In the genomic region with DNA sequence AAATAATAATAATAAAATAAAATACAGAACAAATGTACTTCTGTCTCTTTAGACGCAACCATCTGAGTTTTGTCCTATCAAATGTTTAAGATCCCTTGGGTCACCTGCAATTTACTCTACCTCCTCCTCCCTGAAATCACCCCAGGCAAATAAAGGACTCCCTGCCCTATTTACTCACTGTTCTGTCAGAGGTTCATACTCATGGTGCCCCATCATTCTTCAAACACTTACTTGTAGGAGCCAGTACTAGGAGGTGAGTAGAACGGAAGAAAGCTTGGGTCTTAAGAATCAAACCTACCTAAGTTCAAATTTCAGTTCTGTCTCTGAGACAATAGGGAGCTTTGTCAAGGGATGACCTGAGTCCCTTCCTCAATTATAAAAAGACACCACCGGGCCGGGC, we compare ENCODE assay signal across 1 cellular context.
TF ChIP-seq lines count a peak whose summit lies in the region.

No MANE protein-coding gene starts in this region.

TF ChIP-seq in HepG2, 621 proteins besides CTCF, POLR2A, EP300 and RAD21:
- TF ChIP-seq PHF21A (CRISPR knock-in tag; IDR thresholded peaks at IDR 0.05) (no peak), GTF3A (CRISPR knock-in tag; conservative IDR thresholded peaks at IDR 0.05) (no peak), PHF5A (CRISPR knock-in tag; IDR thresholded peaks at IDR 0.05; ENCODE audit: low read depth, unreplicated experiment) (no peak), ZNF737 (CRISPR knock-in tag; IDR thresholded peaks at IDR 0.05; ENCODE audit: borderline replicate concordance) (no peak), SSRP1 (CRISPR knock-in tag; IDR thresholded peaks at IDR 0.05) (no peak), SP140L (CRISPR knock-in tag; IDR thresholded peaks at IDR 0.05; ENCODE audit: borderline replicate concordance) (no peak), AHR (CRISPR knock-in tag; IDR thresholded peaks at IDR 0.05) (no peak), SIX4 (CRISPR knock-in tag; IDR thresholded peaks at IDR 0.05) (no peak), CBX5 (CRISPR knock-in tag; IDR thresholded peaks at IDR 0.05; ENCODE audit: borderline replicate concordance) (no peak), ZNF605 (CRISPR knock-in tag; IDR thresholded peaks at IDR 0.05) (no peak), ZZZ3 (CRISPR knock-in tag; IDR thresholded peaks at IDR 0.05; ENCODE audit: borderline replicate concordance) (no peak), ZNF589 (CRISPR knock-in tag; conservative IDR thresholded peaks at IDR 0.05) (no peak), RXRA (CRISPR knock-in tag; IDR thresholded peaks at IDR 0.05) (no peak), ZNF432 (CRISPR knock-in tag; IDR thresholded peaks at IDR 0.05; ENCODE audit: borderline replicate concordance) (no peak)
- TF ChIP-seq, protein P1, sequence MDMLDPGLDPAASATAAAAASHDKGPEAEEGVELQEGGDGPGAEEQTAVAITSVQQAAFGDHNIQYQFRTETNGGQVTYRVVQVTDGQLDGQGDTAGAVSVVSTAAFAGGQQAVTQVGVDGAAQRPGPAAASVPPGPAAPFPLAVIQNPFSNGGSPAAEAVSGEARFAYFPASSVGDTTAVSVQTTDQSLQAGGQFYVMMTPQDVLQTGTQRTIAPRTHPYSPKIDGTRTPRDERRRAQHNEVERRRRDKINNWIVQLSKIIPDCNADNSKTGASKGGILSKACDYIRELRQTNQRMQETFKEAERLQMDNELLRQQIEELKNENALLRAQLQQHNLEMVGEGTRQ (IDR thresholded peaks at IDR 0.05; ENCODE audit: low read depth, low read length): no peak
- TF ChIP-seq, protein P1 (CRISPR knock-in tag; IDR thresholded peaks at IDR 0.05; ENCODE audit: borderline replicate concordance): no peak
- TF ChIP-seq, protein P2, sequence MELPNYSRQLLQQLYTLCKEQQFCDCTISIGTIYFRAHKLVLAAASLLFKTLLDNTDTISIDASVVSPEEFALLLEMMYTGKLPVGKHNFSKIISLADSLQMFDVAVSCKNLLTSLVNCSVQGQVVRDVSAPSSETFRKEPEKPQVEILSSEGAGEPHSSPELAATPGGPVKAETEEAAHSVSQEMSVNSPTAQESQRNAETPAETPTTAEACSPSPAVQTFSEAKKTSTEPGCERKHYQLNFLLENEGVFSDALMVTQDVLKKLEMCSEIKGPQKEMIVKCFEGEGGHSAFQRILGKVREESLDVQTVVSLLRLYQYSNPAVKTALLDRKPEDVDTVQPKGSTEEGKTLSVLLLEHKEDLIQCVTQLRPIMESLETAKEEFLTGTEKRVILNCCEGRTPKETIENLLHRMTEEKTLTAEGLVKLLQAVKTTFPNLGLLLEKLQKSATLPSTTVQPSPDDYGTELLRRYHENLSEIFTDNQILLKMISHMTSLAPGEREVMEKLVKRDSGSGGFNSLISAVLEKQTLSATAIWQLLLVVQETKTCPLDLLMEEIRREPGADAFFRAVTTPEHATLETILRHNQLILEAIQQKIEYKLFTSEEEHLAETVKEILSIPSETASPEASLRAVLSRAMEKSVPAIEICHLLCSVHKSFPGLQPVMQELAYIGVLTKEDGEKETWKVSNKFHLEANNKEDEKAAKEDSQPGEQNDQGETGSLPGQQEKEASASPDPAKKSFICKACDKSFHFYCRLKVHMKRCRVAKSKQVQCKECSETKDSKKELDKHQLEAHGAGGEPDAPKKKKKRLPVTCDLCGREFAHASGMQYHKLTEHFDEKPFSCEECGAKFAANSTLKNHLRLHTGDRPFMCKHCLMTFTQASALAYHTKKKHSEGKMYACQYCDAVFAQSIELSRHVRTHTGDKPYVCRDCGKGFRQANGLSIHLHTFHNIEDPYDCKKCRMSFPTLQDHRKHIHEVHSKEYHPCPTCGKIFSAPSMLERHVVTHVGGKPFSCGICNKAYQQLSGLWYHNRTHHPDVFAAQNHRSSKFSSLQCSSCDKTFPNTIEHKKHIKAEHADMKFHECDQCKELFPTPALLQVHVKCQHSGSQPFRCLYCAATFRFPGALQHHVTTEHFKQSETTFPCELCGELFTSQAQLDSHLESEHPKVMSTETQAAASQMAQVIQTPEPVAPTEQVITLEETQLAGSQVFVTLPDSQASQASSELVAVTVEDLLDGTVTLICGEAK (IDR thresholded peaks at IDR 0.05): no peak
- TF ChIP-seq, protein P2 (CRISPR knock-in tag; IDR thresholded peaks at IDR 0.05): no peak
- TF ChIP-seq, protein P3, sequence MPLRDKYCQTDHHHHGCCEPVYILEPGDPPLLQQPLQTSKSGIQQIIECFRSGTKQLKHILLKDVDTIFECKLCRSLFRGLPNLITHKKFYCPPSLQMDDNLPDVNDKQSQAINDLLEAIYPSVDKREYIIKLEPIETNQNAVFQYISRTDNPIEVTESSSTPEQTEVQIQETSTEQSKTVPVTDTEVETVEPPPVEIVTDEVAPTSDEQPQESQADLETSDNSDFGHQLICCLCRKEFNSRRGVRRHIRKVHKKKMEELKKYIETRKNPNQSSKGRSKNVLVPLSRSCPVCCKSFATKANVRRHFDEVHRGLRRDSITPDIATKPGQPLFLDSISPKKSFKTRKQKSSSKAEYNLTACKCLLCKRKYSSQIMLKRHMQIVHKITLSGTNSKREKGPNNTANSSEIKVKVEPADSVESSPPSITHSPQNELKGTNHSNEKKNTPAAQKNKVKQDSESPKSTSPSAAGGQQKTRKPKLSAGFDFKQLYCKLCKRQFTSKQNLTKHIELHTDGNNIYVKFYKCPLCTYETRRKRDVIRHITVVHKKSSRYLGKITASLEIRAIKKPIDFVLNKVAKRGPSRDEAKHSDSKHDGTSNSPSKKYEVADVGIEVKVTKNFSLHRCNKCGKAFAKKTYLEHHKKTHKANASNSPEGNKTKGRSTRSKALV (CRISPR knock-in tag; IDR thresholded peaks at IDR 0.05): no peak
- TF ChIP-seq, protein P4, sequence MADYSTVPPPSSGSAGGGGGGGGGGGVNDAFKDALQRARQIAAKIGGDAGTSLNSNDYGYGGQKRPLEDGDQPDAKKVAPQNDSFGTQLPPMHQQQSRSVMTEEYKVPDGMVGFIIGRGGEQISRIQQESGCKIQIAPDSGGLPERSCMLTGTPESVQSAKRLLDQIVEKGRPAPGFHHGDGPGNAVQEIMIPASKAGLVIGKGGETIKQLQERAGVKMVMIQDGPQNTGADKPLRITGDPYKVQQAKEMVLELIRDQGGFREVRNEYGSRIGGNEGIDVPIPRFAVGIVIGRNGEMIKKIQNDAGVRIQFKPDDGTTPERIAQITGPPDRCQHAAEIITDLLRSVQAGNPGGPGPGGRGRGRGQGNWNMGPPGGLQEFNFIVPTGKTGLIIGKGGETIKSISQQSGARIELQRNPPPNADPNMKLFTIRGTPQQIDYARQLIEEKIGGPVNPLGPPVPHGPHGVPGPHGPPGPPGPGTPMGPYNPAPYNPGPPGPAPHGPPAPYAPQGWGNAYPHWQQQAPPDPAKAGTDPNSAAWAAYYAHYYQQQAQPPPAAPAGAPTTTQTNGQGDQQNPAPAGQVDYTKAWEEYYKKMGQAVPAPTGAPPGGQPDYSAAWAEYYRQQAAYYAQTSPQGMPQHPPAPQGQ (CRISPR knock-in tag; IDR thresholded peaks at IDR 0.05; ENCODE audit: borderline replicate concordance): no peak
